9 cellular contexts compared by ENCODE assay signal in the genomic region with DNA sequence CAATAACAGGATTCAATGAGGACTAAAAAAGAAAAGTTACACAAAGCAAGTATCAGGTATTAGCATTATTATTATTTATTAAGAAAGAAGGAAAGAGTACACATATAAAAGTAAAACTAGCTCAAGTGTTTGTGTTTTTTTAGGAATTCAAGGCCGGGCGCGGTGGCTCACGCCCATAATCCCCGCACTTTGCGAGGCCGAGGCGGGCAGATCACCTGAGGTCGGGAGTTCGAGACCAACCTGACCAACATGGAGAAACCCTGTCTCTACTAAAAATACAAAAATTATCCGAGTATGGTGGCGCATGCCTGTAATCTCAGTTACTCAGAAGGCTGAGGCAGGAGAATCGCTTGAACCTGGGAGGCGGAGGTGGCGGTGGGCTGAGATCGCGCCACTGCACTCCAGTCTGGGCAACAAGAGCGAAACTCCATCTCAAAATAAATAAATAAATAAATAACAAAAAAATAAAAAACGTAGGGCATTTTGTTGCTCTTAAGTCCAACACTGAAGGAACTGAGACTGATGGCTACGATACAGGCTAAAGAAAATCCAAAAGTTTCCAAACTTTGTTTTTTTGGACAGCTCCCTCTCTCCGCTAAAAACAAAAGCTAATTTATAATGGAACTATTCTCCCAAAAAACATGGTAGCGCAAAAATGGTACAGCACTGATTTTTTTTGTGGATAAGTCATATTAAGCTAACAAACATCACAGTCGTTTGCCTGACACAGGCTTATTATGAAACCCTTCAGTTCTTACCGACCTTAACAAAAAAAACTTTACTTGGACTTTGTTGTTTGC. TPM values are rescaled to one million over a fixed set of nuclear protein-coding genes. Genes with fewer than 3 reads are reported as not detected.
DNase-seq lines count a peak whose midpoint lies in the region; ATAC-seq and TF ChIP-seq lines count a peak whose summit lies in the region.
"Had no signal": no experiment of that assay in that cellular context is flagged by ENCODE, and none has a peak within 500 bp of the region (broad histone marks: within the 10 kb centered on the region; RNA-seq: fewer than 3 reads in every experiment).

No MANE protein-coding gene starts in this region.

- no peaks in the 10 kb centered on the region for H3K9me3 ChIP-seq in CD4-positive, alpha-beta T cell (ENCODE audit: control insufficient read depth, low read length)
- no peaks in the 10 kb centered on the region for H3K9me3 ChIP-seq in endocrine pancreas (ENCODE audit: control insufficient read depth, low read length)
- H3K9me3 ChIP-seq in neutrophil: no peaks in the 10 kb centered on the region

- peaks cover 54% of the 10 kb centered on the region for H3K4me1 Mint-ChIP-seq in CD4-positive, alpha-beta T cell (ENCODE audit: low read depth)

- no peak for DNase-seq in CD4-positive, alpha-beta T cell
- no peak for DNase-seq in NB4 (ENCODE audit: low read depth)
- no peak for DNase-seq in NCI-H345 treated with DMSO at 0.1 percent for 48 hours (lab: John Stamatoyannopoulos, UW; ENCODE audit: unreplicated experiment)
- DNase-seq in activated CD4-positive, CD25-positive, alpha-beta regulatory T cell treated with anti-CD3 and anti-CD28 coated beads, Interleukin-2, amount 50 U/mL, for 72 hours: no peak
- DNase-seq: activated CD4-positive, alpha-beta T cell treated with anti-CD3 and anti-CD28 coated beads, Interleukin-2, amount 50 U/mL, for 4 hours had no signal

- TF ChIP-seq CTCF in CD4-positive, alpha-beta T cell (IDR thresholded peaks at IDR 0.05): no peak
- TF ChIP-seq CTCF in NB4 (IDR thresholded peaks at IDR 0.05; ENCODE audit: low read depth, low read length): no peak
- TF ChIP-seq CTCF in neutrophil (IDR thresholded peaks at IDR 0.05): no peak

- no peaks in the 10 kb centered on the region for H3K27me3 Mint-ChIP-seq in CD4-positive, alpha-beta T cell

- no peak for TF ChIP-seq POLR2A in NB4 (IDR thresholded peaks at IDR 0.05; ENCODE audit: extremely low read depth, insufficient read length)

- H3K4me3 Mint-ChIP-seq in CD4-positive, alpha-beta T cell: peak overlapping the region; percentile 95

- H3K9ac ChIP-seq in endocrine pancreas (ENCODE audit: control insufficient read depth, insufficient read depth, low read length): no peak overlapping the region

- no peaks in the 10 kb centered on the region for H3K27me3 ChIP-seq in CD4-positive, alpha-beta T cell (ENCODE audit: control insufficient read depth, insufficient read depth, low read length)
- H3K27me3 ChIP-seq in endocrine pancreas (ENCODE audit: control insufficient read depth, insufficient read depth, low read length): no peaks in the 10 kb centered on the region
- no peaks in the 10 kb centered on the region for H3K27me3 ChIP-seq in neutrophil

- no peak for ATAC-seq in CD4-positive, alpha-beta T cell (ENCODE audit: poor library complexity)
- ATAC-seq in GM19452 (IDR thresholded peaks at IDR 0.05; ENCODE audit: unreplicated experiment): no peak
- no peak for ATAC-seq in GM21576 (IDR thresholded peaks at IDR 0.05; ENCODE audit: unreplicated experiment)

- H3K9me3 Mint-ChIP-seq in CD4-positive, alpha-beta T cell: no peaks in the 10 kb centered on the region

- intact Hi-C loops in CD4-positive, alpha-beta T cell (cut with DNase I, micrococcal nuclease): loop anchor here in 1 of 2 experiments (5.0 kb wide), 1 partner anchor 131 kb away; no protein-coding TSS in a partner anchor

- H3K27ac ChIP-seq in CD4-positive, alpha-beta T cell (ENCODE audit: low read depth, low read length): no peak overlapping the region
- peak overlapping the region; percentile 98 for H3K27ac ChIP-seq in neutrophil

- H3K4me1 ChIP-seq in endocrine pancreas (ENCODE audit: control insufficient read depth, insufficient read depth, low read length) (peaks cover 10% of the 10 kb centered on the region), neutrophil (ENCODE audit: control insufficient read depth in 1 of 2, insufficient read depth in 1 of 2, low read depth in 1 of 2, low read length in 1 of 2) (peaks cover 33 to 37% of the 10 kb centered on the region in 2 experiments)

- peaks cover 20% of the 10 kb centered on the region for H3K36me3 Mint-ChIP-seq in CD4-positive, alpha-beta T cell (ENCODE audit: low read depth)

- CTCF ChIA-PET in CD4-positive, alpha-beta T cell (lab: Charles Lee): interaction anchor here (1.4 to 2.6 kb wide), 3 partner anchors 15 to 131 kb away, joined by 4 to 9 read pairs (median 5); no protein-coding TSS in a partner anchor

- H3K36me3 ChIP-seq in endocrine pancreas (ENCODE audit: control insufficient read depth, insufficient read depth, low read length) (no peaks in the 10 kb centered on the region), neutrophil (peaks cover 3% of the 10 kb centered on the region)

- H3K4me3 ChIP-seq in NB4 (ENCODE audit: low read depth, low read length): peak overlapping the region; percentile 87
- peak overlapping the region; percentile 97 for H3K4me3 ChIP-seq in endocrine pancreas (ENCODE audit: control insufficient read depth, insufficient read depth, low read length)
- H3K4me3 ChIP-seq in neutrophil (ENCODE audit: low read depth in 1 of 2, low read length in 1 of 2): peak overlapping the region; percentile 89 to 93

- H3K27ac Mint-ChIP-seq in CD4-positive, alpha-beta T cell: peak overlapping the region; percentile 93

- POLR2A ChIA-PET in CD4-positive, alpha-beta T cell (lab: Charles Lee): interaction anchor here (1.0 to 5.0 kb wide), 6 partner anchors 36 to 151 kb away, joined by 3 to 224 read pairs (median 6); a partner anchor contains a TSS

RNA-seq across cellular contexts. Expression of a gene that starts 1.7 kb away (rescaled TPM):
- total RNA-seq in CD4-positive, alpha-beta T cell: 10 to 100 TPM; 24.4 to 26.3 TPM
